In the genomic region with DNA sequence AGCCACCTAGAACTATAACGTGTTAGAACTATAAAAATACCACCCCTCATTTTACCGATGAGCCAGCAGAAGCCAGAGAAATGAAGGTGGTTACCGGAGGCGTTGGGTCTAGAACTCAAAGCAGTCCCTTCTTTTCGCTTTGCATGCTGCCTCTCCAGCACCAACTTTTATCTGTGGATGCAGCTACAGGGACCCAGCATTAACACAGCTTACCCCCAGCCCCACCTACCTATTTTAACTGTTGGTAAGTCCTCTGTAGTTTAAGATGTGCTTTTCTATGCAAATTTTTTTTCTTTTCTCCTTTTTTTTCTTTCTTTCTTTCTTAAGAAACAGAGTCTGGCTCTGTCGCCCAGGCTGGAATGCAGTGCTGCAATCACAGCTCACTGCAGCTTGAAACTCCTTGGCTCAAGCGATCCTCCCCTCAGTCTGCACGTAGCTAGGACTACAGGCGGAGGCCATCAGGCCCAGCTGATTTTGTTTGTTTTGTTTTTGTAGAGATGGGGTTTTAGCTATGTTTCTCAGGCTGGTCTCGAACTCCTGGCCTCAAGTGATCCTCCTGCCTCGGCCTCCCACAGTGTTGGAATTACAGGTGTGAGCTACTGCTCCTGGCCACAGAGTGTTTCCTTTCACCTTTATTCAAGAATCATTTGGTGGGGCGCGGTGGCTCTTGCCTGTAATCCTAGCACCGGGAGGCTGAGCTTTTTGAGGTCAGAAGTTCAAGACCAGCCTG, we compare ENCODE assay signal across 8 cellular contexts. TPM values are rescaled to one million over a fixed set of nuclear protein-coding genes. Genes with fewer than 3 reads are reported as not detected.
DNase-seq lines count a peak whose midpoint lies in the region; ATAC-seq and TF ChIP-seq lines count a peak whose summit lies in the region.

No MANE protein-coding gene starts in this region.

- TF ChIP-seq CTCF in AG09319 (IDR thresholded peaks at IDR 0.05; ENCODE audit: low read depth, low read length) (no peak), RWPE2 (IDR thresholded peaks at IDR 0.05; ENCODE audit: poor library complexity, severe bottlenecking) (no peak), natural killer cell (IDR thresholded peaks at IDR 0.05) (no peak)

- no peaks in the 10 kb centered on the region for H3K36me3 Mint-ChIP-seq in natural killer cell

- no peaks in the 10 kb centered on the region for H3K27me3 Mint-ChIP-seq in natural killer cell (ENCODE audit: low read depth in 2 of 2)

- H3K9me3 Mint-ChIP-seq in natural killer cell = no peaks in the 10 kb centered on the region

- H3K9me3 ChIP-seq in RWPE2 (ENCODE audit: severe bottlenecking) = no peaks in the 10 kb centered on the region

- no peaks in the 10 kb centered on the region for H3K27me3 ChIP-seq in RWPE2 (ENCODE audit: insufficient read depth, poor library complexity, severe bottlenecking)

- peak overlapping the region; percentile 64 for H3K27ac ChIP-seq in RWPE2 (ENCODE audit: poor library complexity, severe bottlenecking)

- H3K4me3 Mint-ChIP-seq in natural killer cell = peak overlapping the region; percentile 99

- intact Hi-C loops in natural killer cell (cut with micrococcal nuclease) = loop anchor here (1.0 to 2.0 kb wide), 2 partner anchors 47 to 96 kb away; a partner anchor contains a TSS

- ATAC-seq in GM18858 (IDR thresholded peaks at IDR 0.05; ENCODE audit: unreplicated experiment) (peak; percentile 14), HG03060 (IDR thresholded peaks at IDR 0.05; ENCODE audit: low read depth, unreplicated experiment) (peak; percentile 9), RWPE2 (ENCODE audit: low read depth) (peak; percentile 17; the same call in 2 of the 3 replicates), natural killer cell (no peak)

- peak overlapping the region; percentile 77 for H3K4me3 ChIP-seq in RWPE2 (ENCODE audit: severe bottlenecking)

- peak overlapping the region; percentile 86 to 95 for H3K27ac Mint-ChIP-seq in natural killer cell

- no peaks in the 10 kb centered on the region for H3K4me1 ChIP-seq in RWPE2 (ENCODE audit: insufficient read depth, poor library complexity, severe bottlenecking)

- H3K36me3 ChIP-seq in RWPE2 (ENCODE audit: low read depth) = peaks cover 6% of the 10 kb centered on the region

- peak; percentile 29 for TF ChIP-seq POLR2A in erythroblast (IDR thresholded peaks at IDR 0.05; ENCODE audit: low read length)

- peak; percentile 38 for DNase-seq in AG09319 (ENCODE audit: extremely low read depth, low read depth)
- no peak for DNase-seq in RWPE2 (ENCODE audit: low spot score)
- peak in 1 of 2 experiments; percentile 76 for DNase-seq in erythroblast (lab: John Stamatoyannopoulos, UW)
- no peak for DNase-seq in natural killer cell
- no peak for DNase-seq in NCI-H187 treated with DMSO at 0.1 percent for 48 hours (lab: John Stamatoyannopoulos, UW)
- no peak for DNase-seq in NCI-H446 treated with DMSO at 0.1 percent for 48 hours (lab: John Stamatoyannopoulos, UW)

- H3K4me1 Mint-ChIP-seq in natural killer cell = peaks cover 20 to 22% of the 10 kb centered on the region in 2 donors

RNA-seq across cellular contexts. Expression of a gene that starts 6.5 kb away (rescaled TPM):
- 10 to 100 TPM in 1 of 3 donors, 1 to 10 TPM in 2; 6.8 to 10.1 (median 9.2) TPM for total RNA-seq in natural killer cell

RNA-seq across cellular contexts. Expression of a gene that starts 46.7 kb away (rescaled TPM):
- 10 to 100 TPM; 46.9 to 58.3 (median 52.5) TPM for total RNA-seq in natural killer cell

Comparison
In these comparisons a context has a peak if more than half of its experiments do, and no peak if none do; other contexts are left out.
1. ATAC-seq: peak in GM18858 (single experiment), HG03060 (single experiment) and RWPE2 (single experiment); none in natural killer cell (0 of 3).